In genomic region chr3:102006812-102007485, GRCh38 we compare ENCODE assay signal across 10 cellular contexts.
DNase-seq lines count a peak whose midpoint lies in the region; ATAC-seq and TF ChIP-seq lines count a peak whose summit lies in the region.
"Had no signal": no experiment of that assay in that cellular context is flagged by ENCODE, and none has a peak within 500 bp of the region (broad histone marks: within the 10 kb centered on the region; RNA-seq: fewer than 3 reads in every experiment).

No MANE protein-coding gene starts in this region.

- POLR2A ChIA-PET in RWPE1 (lab: Yijun Ruan, JAX; ENCODE audit: low non-redundant PET): no interaction called here

- no peaks in the 10 kb centered on the region for H4K20me1 ChIP-seq in neural progenitor cell (ENCODE audit: low read depth)

- TF ChIP-seq POLR2A in gastroesophageal sphincter (IDR thresholded peaks at IDR 0.05): no peak

- H3K79me2 ChIP-seq in trophoblast cell (ENCODE audit: control insufficient read depth, insufficient read depth, low read length, poor library complexity) (no peaks in the 10 kb centered on the region), neural progenitor cell (ENCODE audit: low read depth) (no peaks in the 10 kb centered on the region)

- H4K91ac ChIP-seq in trophoblast cell (ENCODE audit: low read depth, low read length): no peak overlapping the region

- no peak overlapping the region for H4K8ac ChIP-seq in trophoblast cell (ENCODE audit: low read depth, low read length)

- no peak overlapping the region for H3K4me3 ChIP-seq in gastroesophageal sphincter
- no peak overlapping the region for H3K4me3 ChIP-seq in thoracic aorta
- H3K4me3 ChIP-seq in trophoblast cell (ENCODE audit: low read depth, low read length): no peak overlapping the region
- H3K4me3 ChIP-seq in neural progenitor cell: no peak overlapping the region

- no peak overlapping the region for H3K14ac ChIP-seq in trophoblast cell (ENCODE audit: low read length)

- no peak overlapping the region for H4K12ac ChIP-seq in trophoblast cell (ENCODE audit: low read depth, low read length)

- DNase-seq in HFFc6 (peak; percentile 91), RWPE1 (ENCODE audit: low spot score) (peak; percentile 38), thoracic aorta (ENCODE audit: low spot score) (no peak), trophoblast cell (no peak), CD1c-positive myeloid dendritic cell (ENCODE audit: extremely low spot score) (no peak), neural progenitor cell (ENCODE audit: low spot score) (no peak), DMS114 treated with DMSO at 0.1 percent for 48 hours (lab: John Stamatoyannopoulos, UW; ENCODE audit: unreplicated experiment) (no peak)
- DNase-seq: effector CD4-positive, alpha-beta T cell; stimulated activated naive CD4-positive, alpha-beta T cell had no signal

- H2AFZ ChIP-seq in trophoblast cell (ENCODE audit: insufficient read depth, low read length, poor library complexity) (no peak overlapping the region), neural progenitor cell (replicated peaks) (no peak overlapping the region)

- H3K4me3 Mint-ChIP-seq in HFFc6 (peak overlapping the region; percentile 45), neural progenitor cell (no peak overlapping the region)

- peaks cover 33% of the 10 kb centered on the region for H3K36me3 Mint-ChIP-seq in HFFc6 (ENCODE audit: low read depth)
- no peaks in the 10 kb centered on the region for H3K36me3 Mint-ChIP-seq in neural progenitor cell

- no peak overlapping the region for H3K9ac ChIP-seq in trophoblast cell (ENCODE audit: low read length)
- H3K9ac ChIP-seq in neural progenitor cell: no peak overlapping the region

- H3K23ac ChIP-seq in trophoblast cell (ENCODE audit: low read length): no peak overlapping the region

- H2BK12ac ChIP-seq in trophoblast cell (ENCODE audit: low read length): no peak overlapping the region

- H2AK5ac ChIP-seq in trophoblast cell (ENCODE audit: low read length): no peak overlapping the region

- H3K4me2 ChIP-seq in trophoblast cell (ENCODE audit: low read length) (no peak overlapping the region), neural progenitor cell (no peak overlapping the region)

- WGBS in gastroesophageal sphincter (ENCODE audit: low coverage in 1 of 2), 2 donors: 20 to 22% methylated on average over 1 of the region's 1 CpG
- WGBS in trophoblast cell (ENCODE audit: extremely low coverage, insufficient coverage, insufficient read length): no CpG with 5 or more reads among the region's 1 CpG

- H3K18ac ChIP-seq in trophoblast cell (ENCODE audit: low read length): no peak overlapping the region

- no peak overlapping the region for H2BK5ac ChIP-seq in trophoblast cell (ENCODE audit: low read depth, low read length, poor library complexity)

- H3K27me3 ChIP-seq in gastroesophageal sphincter (no peaks in the 10 kb centered on the region), thoracic aorta (replicated peaks; ENCODE audit: insufficient read depth) (no peaks in the 10 kb centered on the region), trophoblast cell (ENCODE audit: insufficient read depth, low read length) (no peaks in the 10 kb centered on the region), neural progenitor cell (no peaks in the 10 kb centered on the region)

- H3K27ac ChIP-seq in RWPE1 (no peak overlapping the region), gastroesophageal sphincter (peak overlapping the region in 1 of 4 donors; percentile 27), thoracic aorta (peak overlapping the region; percentile 48 to 73), trophoblast cell (ENCODE audit: low read depth, low read length) (no peak overlapping the region), neural progenitor cell (no peak overlapping the region)

- H3K4me1 ChIP-seq in gastroesophageal sphincter (peaks cover 0 to 7% (median 5%) of the 10 kb centered on the region in 3 donors), thoracic aorta (ENCODE audit: control insufficient read depth in 1 of 2, low read depth in 2 of 2) (peaks cover 9 to 17% of the 10 kb centered on the region in 2 donors), trophoblast cell (ENCODE audit: control insufficient read depth in 1 of 2, insufficient read depth in 2 of 2, low read length in 2 of 2) (no peaks in the 10 kb centered on the region), neural progenitor cell (no peaks in the 10 kb centered on the region)

- no peaks in the 10 kb centered on the region for H3K79me1 ChIP-seq in trophoblast cell (ENCODE audit: low read length)

- TF ChIP-seq EP300 in gastroesophageal sphincter (IDR thresholded peaks at IDR 0.05): no peak

- no peaks in the 10 kb centered on the region for H3F3A ChIP-seq in neural progenitor cell (ENCODE audit: low read depth)

- H3K36me3 ChIP-seq in gastroesophageal sphincter (no peaks in the 10 kb centered on the region), thoracic aorta (no peaks in the 10 kb centered on the region), trophoblast cell (ENCODE audit: control insufficient read depth in 1 of 2, insufficient read depth in 2 of 2, low read length in 2 of 2) (no peaks in the 10 kb centered on the region), neural progenitor cell (no peaks in the 10 kb centered on the region)

- CTCF ChIA-PET in RWPE1 (lab: Yijun Ruan, JAX): no interaction called here

- no peaks in the 10 kb centered on the region for H3K9me3 ChIP-seq in gastroesophageal sphincter
- no peaks in the 10 kb centered on the region for H3K9me3 ChIP-seq in thoracic aorta
- H3K9me3 ChIP-seq in trophoblast cell (ENCODE audit: insufficient read depth, low read depth, low read length): peaks cover 4% of the 10 kb centered on the region
- H3K9me3 ChIP-seq in neural progenitor cell (ENCODE audit: low read depth): no peaks in the 10 kb centered on the region

- no peak overlapping the region for H3K4ac ChIP-seq in trophoblast cell (ENCODE audit: low read depth, low read length)

- H2BK120ac ChIP-seq in trophoblast cell (ENCODE audit: insufficient read depth, low read length, poor library complexity): no peak overlapping the region

- TF ChIP-seq CTCF in HFFc6 (IDR thresholded peaks at IDR 0.05) (no peak), RWPE1 (conservative IDR thresholded peaks at IDR 0.05; ENCODE audit: low read depth) (no peak), gastroesophageal sphincter (IDR thresholded peaks at IDR 0.05) (no peak), thoracic aorta (IDR thresholded peaks at IDR 0.05) (no peak), neural progenitor cell (IDR thresholded peaks at IDR 0.05) (no peak)

- H3K9me3 Mint-ChIP-seq in HFFc6 (peaks cover 30% of the 10 kb centered on the region), neural progenitor cell (no peaks in the 10 kb centered on the region)

- no peaks in the 10 kb centered on the region for H3K27me3 Mint-ChIP-seq in HFFc6 (ENCODE audit: insufficient read depth)
- H3K27me3 Mint-ChIP-seq in neural progenitor cell (ENCODE audit: insufficient read depth, low read depth): no peaks in the 10 kb centered on the region

- peaks cover 41% of the 10 kb centered on the region for H3K4me1 Mint-ChIP-seq in HFFc6 (ENCODE audit: low read depth)
- H3K4me1 Mint-ChIP-seq in neural progenitor cell: no peaks in the 10 kb centered on the region

- ATAC-seq in gastroesophageal sphincter (peak; percentile 43), thoracic aorta (ENCODE audit: insufficient number of reproducible peaks, low FRiP score, low read depth) (peak; percentile 50)

- H3K27ac Mint-ChIP-seq in HFFc6 (peak overlapping the region; percentile 86), neural progenitor cell (no peak overlapping the region)

Comparison
In these comparisons a context has a peak if more than half of its experiments do, and no peak if none do; other contexts are left out.
1. DNase-seq: peak in HFFc6 (single experiment) and RWPE1 (single experiment); none in thoracic aorta (single experiment), trophoblast cell (0 of 2), CD1c-positive myeloid dendritic cell (single experiment), neural progenitor cell (single experiment) and DMS114 treated with DMSO at 0.1 percent for 48 hours (single experiment).
2. H3K27ac ChIP-seq: peak in thoracic aorta (2 of 2); none in RWPE1 (single experiment), trophoblast cell (single experiment) and neural progenitor cell (single experiment).